1 cellular context compared by ENCODE assay signal in the genomic region with DNA sequence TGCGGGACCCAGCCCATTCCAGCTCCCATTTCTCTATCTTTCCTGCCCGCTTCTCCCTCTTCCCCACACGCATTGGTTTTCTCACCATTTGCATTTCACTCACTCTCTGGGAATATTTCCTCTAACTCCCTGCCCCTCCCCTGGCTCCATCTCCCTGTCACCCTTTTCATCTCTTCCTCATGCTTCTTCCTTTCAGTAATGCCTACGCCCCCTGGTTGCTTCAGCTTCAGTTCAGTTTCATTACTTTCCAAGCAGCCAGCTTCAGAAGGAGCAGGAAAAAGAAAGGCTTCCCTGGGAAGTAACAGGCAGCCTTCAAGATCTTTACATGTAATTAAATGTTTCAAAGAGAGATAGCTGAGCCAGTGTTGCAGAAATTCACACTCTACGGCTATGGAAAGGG.
TF ChIP-seq lines count a peak whose summit lies in the region.

No MANE protein-coding gene starts in this region.

TF ChIP-seq in GM23338, 12 proteins besides CTCF, POLR2A, EP300 and RAD21 (continued from another document):
- TF ChIP-seq, protein P1, sequence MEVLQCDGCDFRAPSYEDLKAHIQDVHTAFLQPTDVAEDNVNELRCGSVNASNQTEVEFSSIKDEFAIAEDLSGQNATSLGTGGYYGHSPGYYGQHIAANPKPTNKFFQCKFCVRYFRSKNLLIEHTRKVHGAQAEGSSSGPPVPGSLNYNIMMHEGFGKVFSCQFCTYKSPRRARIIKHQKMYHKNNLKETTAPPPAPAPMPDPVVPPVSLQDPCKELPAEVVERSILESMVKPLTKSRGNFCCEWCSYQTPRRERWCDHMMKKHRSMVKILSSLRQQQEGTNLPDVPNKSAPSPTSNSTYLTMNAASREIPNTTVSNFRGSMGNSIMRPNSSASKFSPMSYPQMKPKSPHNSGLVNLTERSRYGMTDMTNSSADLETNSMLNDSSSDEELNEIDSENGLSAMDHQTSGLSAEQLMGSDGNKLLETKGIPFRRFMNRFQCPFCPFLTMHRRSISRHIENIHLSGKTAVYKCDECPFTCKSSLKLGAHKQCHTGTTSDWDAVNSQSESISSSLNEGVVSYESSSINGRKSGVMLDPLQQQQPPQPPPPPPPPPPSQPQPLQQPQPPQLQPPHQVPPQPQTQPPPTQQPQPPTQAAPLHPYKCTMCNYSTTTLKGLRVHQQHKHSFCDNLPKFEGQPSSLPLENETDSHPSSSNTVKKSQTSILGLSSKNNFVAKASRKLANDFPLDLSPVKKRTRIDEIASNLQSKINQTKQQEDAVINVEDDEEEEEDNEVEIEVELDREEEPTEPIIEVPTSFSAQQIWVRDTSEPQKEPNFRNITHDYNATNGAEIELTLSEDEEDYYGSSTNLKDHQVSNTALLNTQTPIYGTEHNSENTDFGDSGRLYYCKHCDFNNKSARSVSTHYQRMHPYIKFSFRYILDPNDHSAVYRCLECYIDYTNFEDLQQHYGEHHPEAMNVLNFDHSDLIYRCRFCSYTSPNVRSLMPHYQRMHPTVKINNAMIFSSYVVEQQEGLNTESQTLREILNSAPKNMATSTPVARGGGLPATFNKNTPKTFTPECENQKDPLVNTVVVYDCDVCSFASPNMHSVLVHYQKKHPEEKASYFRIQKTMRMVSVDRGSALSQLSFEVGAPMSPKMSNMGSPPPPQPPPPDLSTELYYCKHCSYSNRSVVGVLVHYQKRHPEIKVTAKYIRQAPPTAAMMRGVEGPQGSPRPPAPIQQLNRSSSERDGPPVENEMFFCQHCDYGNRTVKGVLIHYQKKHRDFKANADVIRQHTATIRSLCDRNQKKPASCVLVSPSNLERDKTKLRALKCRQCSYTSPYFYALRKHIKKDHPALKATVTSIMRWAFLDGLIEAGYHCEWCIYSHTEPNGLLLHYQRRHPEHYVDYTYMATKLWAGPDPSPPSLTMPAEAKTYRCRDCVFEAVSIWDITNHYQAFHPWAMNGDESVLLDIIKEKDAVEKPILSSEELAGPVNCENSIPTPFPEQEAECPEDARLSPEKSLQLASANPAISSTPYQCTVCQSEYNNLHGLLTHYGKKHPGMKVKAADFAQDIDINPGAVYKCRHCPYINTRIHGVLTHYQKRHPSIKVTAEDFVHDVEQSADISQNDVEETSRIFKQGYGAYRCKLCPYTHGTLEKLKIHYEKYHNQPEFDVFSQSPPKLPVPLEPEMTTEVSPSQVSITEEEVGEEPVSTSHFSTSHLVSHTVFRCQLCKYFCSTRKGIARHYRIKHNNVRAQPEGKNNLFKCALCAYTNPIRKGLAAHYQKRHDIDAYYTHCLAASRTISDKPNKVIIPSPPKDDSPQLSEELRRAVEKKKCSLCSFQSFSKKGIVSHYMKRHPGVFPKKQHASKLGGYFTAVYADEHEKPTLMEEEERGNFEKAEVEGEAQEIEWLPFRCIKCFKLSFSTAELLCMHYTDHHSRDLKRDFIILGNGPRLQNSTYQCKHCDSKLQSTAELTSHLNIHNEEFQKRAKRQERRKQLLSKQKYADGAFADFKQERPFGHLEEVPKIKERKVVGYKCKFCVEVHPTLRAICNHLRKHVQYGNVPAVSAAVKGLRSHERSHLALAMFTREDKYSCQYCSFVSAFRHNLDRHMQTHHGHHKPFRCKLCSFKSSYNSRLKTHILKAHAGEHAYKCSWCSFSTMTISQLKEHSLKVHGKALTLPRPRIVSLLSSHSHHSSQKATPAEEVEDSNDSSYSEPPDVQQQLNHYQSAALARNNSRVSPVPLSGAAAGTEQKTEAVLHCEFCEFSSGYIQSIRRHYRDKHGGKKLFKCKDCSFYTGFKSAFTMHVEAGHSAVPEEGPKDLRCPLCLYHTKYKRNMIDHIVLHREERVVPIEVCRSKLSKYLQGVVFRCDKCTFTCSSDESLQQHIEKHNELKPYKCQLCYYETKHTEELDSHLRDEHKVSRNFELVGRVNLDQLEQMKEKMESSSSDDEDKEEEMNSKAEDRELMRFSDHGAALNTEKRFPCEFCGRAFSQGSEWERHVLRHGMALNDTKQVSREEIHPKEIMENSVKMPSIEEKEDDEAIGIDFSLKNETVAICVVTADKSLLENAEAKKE (CRISPR knock-in tag; IDR thresholded peaks at IDR 0.05): no peak
